Comparison of ENCODE assay signal across 8 cellular contexts in the genomic region with DNA sequence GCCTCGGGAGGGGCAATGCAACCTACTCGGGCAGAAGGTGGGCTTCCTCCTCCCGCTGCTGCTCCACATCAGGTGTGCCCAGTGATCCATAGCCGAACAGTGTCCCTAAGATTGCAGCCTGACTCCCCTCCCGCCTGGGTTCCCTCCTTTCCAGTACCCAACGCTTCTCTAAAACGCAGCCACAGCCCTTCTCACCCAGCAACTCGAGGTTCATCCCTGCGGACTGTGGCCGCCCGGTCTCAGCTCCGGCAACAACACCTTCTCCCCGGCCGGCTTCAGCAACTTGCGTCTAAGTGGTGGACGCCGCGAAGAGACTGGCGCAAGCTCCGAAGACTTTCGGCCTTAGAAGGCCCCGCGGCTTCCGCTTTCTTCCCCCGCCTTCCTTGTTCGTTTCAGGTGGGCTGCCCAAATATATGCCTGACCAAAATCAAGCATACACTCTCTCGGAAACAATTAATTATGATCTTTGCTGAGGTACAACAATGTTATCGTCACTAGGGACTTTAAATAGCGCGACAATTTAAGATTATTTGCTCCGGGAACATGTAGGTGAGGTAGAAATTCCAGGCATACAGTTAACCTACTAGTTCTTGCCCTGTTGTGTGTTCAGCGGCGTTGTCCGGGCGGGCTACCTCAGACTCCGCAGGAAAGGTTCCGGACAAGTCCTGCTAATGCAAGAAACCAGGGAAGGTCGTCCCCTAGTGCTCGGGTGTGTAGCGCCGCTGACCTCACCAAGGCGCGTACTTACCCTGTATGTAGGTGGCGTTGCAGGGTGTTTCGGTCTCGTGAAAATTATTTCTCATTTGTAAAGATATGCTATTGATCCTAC. TPM values are rescaled to one million over a fixed set of nuclear protein-coding genes. Genes with fewer than 3 reads are reported as not detected.
A peak's percentile ranks its signal among the peaks of the same experiment; 100 is the strongest.
DNase-seq lines count a peak whose midpoint lies in the region; ATAC-seq, FAIRE-seq and TF ChIP-seq lines count a peak whose summit lies in the region.

A gene with protein sequence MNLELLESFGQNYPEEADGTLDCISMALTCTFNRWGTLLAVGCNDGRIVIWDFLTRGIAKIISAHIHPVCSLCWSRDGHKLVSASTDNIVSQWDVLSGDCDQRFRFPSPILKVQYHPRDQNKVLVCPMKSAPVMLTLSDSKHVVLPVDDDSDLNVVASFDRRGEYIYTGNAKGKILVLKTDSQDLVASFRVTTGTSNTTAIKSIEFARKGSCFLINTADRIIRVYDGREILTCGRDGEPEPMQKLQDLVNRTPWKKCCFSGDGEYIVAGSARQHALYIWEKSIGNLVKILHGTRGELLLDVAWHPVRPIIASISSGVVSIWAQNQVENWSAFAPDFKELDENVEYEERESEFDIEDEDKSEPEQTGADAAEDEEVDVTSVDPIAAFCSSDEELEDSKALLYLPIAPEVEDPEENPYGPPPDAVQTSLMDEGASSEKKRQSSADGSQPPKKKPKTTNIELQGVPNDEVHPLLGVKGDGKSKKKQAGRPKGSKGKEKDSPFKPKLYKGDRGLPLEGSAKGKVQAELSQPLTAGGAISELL (minus strand): TSS at position 319 of the 829 bp plus-strand sequence. CDS start 105 bp downstream, at position 214.

- H4K20me1 ChIP-seq in H1 (replicated peaks in 1 of 2; ENCODE audit: control insufficient read depth in 1 of 2, insufficient read depth in 2 of 2, low read length in 2 of 2): no peaks in the 10 kb centered on the region

- H2BK15ac ChIP-seq in H1 (ENCODE audit: low read length) (no peak within 1 kb of the TSS; the same call in 1 of the 2 replicates), mesenchymal stem cell (ENCODE audit: low read depth, poor library complexity, severe bottlenecking) (peak within 1 kb of the TSS; percentile 74)

- H2AK5ac ChIP-seq in H1 (ENCODE audit: low read depth, low read length) (no peak within 1 kb of the TSS), mesenchymal stem cell (ENCODE audit: low read length, severe bottlenecking) (no peak within 1 kb of the TSS)

- POLR2A ChIA-PET in H1 (lab: Charles Lee; ENCODE audit: partially characterized antibody): interaction anchor here (0.9 to 2.7 kb wide), 12 partner anchors 9 to 105 kb away, joined by 3 to 21 read pairs (median 4); partner anchors contain the start of gene TMCC2

- H2AFZ ChIP-seq in H1 (ENCODE audit: low read length): peak within 1 kb of the TSS; percentile 95
- H2AFZ ChIP-seq in mesenchymal stem cell (ENCODE audit: low read depth, low read length): peak within 1 kb of the TSS; percentile 20

- ATAC-seq in GM19468 (IDR thresholded peaks at IDR 0.05; ENCODE audit: extremely low read depth, unreplicated experiment): peak; percentile 72

- H3K27ac ChIP-seq in H1 (ENCODE audit: low read depth, low read length) (peak within 1 kb of the TSS; percentile 98), mesenchymal stem cell (ENCODE audit: low read length, poor library complexity, severe bottlenecking) (peak within 1 kb of the TSS; percentile 93)

- H2BK120ac ChIP-seq in H1 (replicated peaks; ENCODE audit: low read depth, low read length) (peak within 1 kb of the TSS; percentile 80), mesenchymal stem cell (ENCODE audit: low read depth, low read length) (peak within 1 kb of the TSS; percentile 61)

- H3K14ac ChIP-seq in H1 (ENCODE audit: insufficient read length) (no peak within 1 kb of the TSS), mesenchymal stem cell (ENCODE audit: low read length in 2 of 2) (peak within 1 kb of the TSS in 1 of 2 experiments; percentile 8)

- H3K18ac ChIP-seq in H1 (ENCODE audit: extremely low read depth, low read length) (no peak within 1 kb of the TSS), mesenchymal stem cell (ENCODE audit: low read depth in 1 of 2, low read length in 2 of 2) (peak within 1 kb of the TSS; percentile 72 to 87)

- H3K27me3 ChIP-seq in H1 (replicated peaks in 1 of 4; ENCODE audit: control insufficient read depth in 3 of 4, extremely low read depth in 1 of 4, insufficient read depth in 3 of 4, low read length in 3 of 4) (no peaks in the 10 kb centered on the region), mesenchymal stem cell (ENCODE audit: control insufficient read depth in 1 of 2, insufficient read depth in 1 of 2, low read length in 2 of 2) (no peaks in the 10 kb centered on the region)

- no peak within 1 kb of the TSS for H2BK20ac ChIP-seq in H1 (ENCODE audit: low read length)

- peak within 1 kb of the TSS; percentile 83 for H4K8ac ChIP-seq in H1 (ENCODE audit: extremely low read depth, insufficient read depth, low read length)
- peak within 1 kb of the TSS; percentile 97 for H4K8ac ChIP-seq in mesenchymal stem cell (ENCODE audit: low read length)

- peaks cover 10 to 40% of the 10 kb centered on the region in 2 experiments for H3K79me2 ChIP-seq in H1 (ENCODE audit: control insufficient read depth in 1 of 2, insufficient read depth in 2 of 2, low read length in 2 of 2)

- H2BK5ac ChIP-seq in H1 (ENCODE audit: low read depth, low read length): peak within 1 kb of the TSS; percentile 86
- peak within 1 kb of the TSS; percentile 25 for H2BK5ac ChIP-seq in mesenchymal stem cell (ENCODE audit: low read depth, low read length, poor library complexity, severe bottlenecking)

- CTCF ChIA-PET in H1 (lab: Charles Lee; ENCODE audit: partially characterized antibody): interaction anchor here (0.6 to 6.0 kb wide), 25 partner anchors 9 to 235 kb away, joined by 3 to 46 read pairs (median 3); partner anchors contain the start of genes KLHDC8A and TMCC2

- H3K9ac ChIP-seq in H1 (replicated peaks in 1 of 4; ENCODE audit: extremely low read depth in 1 of 4, low read depth in 3 of 4, low read length in 3 of 4): peak within 1 kb of the TSS; percentile 93 to 98 (median 96)
- H3K9ac ChIP-seq in mesenchymal stem cell (ENCODE audit: low read length): peak within 1 kb of the TSS; percentile 93

- H3K79me1 ChIP-seq in H1 (ENCODE audit: low read depth, low read length) (peaks cover 5% of the 10 kb centered on the region; the same call in 1 of the 2 replicates), mesenchymal stem cell (replicated peaks; ENCODE audit: low read length, poor library complexity, severe bottlenecking) (peaks cover 3% of the 10 kb centered on the region)

- H3K23ac ChIP-seq in H1 (ENCODE audit: insufficient read length) (no peak within 1 kb of the TSS), mesenchymal stem cell (ENCODE audit: low read length in 2 of 2) (peak within 1 kb of the TSS in 1 of 2 experiments; percentile 10)

- H3K23me2 ChIP-seq in H1 (ENCODE audit: low read depth, low read length): peaks cover 5% of the 10 kb centered on the region; the same call in 1 of the 2 replicates

- peak; percentile 55 for TF ChIP-seq RAD21 in H1 (IDR thresholded peaks at IDR 0.05 in 1 of 2, conservative IDR thresholded peaks at IDR 0.05 in 1 of 2; ENCODE audit: low read depth in 2 of 2, low read length in 2 of 2)

- H3K4ac ChIP-seq in H1 (replicated peaks; ENCODE audit: insufficient read length, low read depth, low read length) (peak within 1 kb of the TSS; percentile 47), mesenchymal stem cell (ENCODE audit: low read depth in 1 of 2, low read length in 2 of 2) (peak within 1 kb of the TSS; percentile 60 to 81)

- H3K4me2 ChIP-seq in H1 (ENCODE audit: insufficient read depth in 1 of 2, low read depth in 2 of 2, low read length in 2 of 2) (peak within 1 kb of the TSS; percentile 79 to 92), mesenchymal stem cell (ENCODE audit: low read length, poor library complexity, severe bottlenecking) (peak within 1 kb of the TSS; percentile 81)

- DNase-seq in COLO829 (ENCODE audit: low spot score) (peak; percentile 97), HT-29 (ENCODE audit: low spot score) (peak; percentile 94), NOMO-1 (lab: John Stamatoyannopoulos, UW; ENCODE audit: unreplicated experiment in 2 of 2) (peak; percentile 87 to 97), H1 (ENCODE audit: low read depth in 1 of 2, low spot score in 2 of 2) (peak; percentile 96), mesenchymal stem cell (peak; percentile 97)
- DNase-seq in activated CD8-positive, alpha-beta memory T cell treated with anti-CD3 and anti-CD28 coated beads for 4 hours (ENCODE audit: low read depth in 2 of 2): peak; percentile 91 to 92
- peak; percentile 92 for DNase-seq in stimulated activated CD8-positive, alpha-beta memory T cell treated with anti-CD3 and anti-CD28 coated beads, Interleukin-15, amount 100 ng/mL, for 1 hour (ENCODE audit: low read depth)

- TF ChIP-seq CTCF in H1 (IDR thresholded peaks at IDR 0.05; ENCODE audit: control extremely low read depth in 1 of 3, insufficient read depth in 1 of 3, low read depth in 1 of 3, low read length in 3 of 3): peak; percentile 85 to 91 (median 86)

- peak within 1 kb of the TSS; percentile 94 for H3K56ac ChIP-seq in H1 (replicated peaks; ENCODE audit: insufficient read length, low read depth, low read length)

- peak; percentile 70 for FAIRE-seq in H1 (lab: Jason Lieb, UNC)

- H4K5ac ChIP-seq in H1 (ENCODE audit: insufficient read length, low read depth, low read length): peak within 1 kb of the TSS; percentile 54

- peak; percentile 80 to 91 for TF ChIP-seq POLR2A in H1 (IDR thresholded peaks at IDR 0.05; ENCODE audit: control extremely low read depth in 1 of 2, low read depth in 2 of 2, low read length in 2 of 2)

- peak within 1 kb of the TSS; percentile 89 to 100 (median 97) for H3K4me3 ChIP-seq in H1 (ENCODE audit: extremely low read depth in 1 of 4, insufficient read depth in 2 of 4, low read depth in 3 of 4, low read length in 4 of 4)
- peak within 1 kb of the TSS; percentile 76 to 97 for H3K4me3 ChIP-seq in mesenchymal stem cell (ENCODE audit: insufficient read depth in 1 of 2, low read depth in 1 of 2, low read length in 2 of 2)

- H3K9me3 ChIP-seq in H1 (ENCODE audit: insufficient read depth in 2 of 2, low read depth in 1 of 2, low read length in 1 of 2) (no peaks in the 10 kb centered on the region), mesenchymal stem cell (ENCODE audit: control insufficient read depth, low read length) (no peaks in the 10 kb centered on the region)

- TF ChIP-seq EP300 in H1 (IDR thresholded peaks at IDR 0.05; ENCODE audit: borderline replicate concordance in 1 of 2, low read depth in 2 of 2, low read length in 2 of 2): peak in 1 of 2 experiments; percentile 91; a peak in 1 of 3 replicates

- 1% methylated on average over 46 of the region's 46 CpGs; no CpG with 5 or more reads in 1 of the 2 experiments for WGBS in H1 (ENCODE audit: extremely low coverage in 1 of 2, insufficient coverage in 1 of 2, insufficient read length in 1 of 2, insufficient replicate concordance in 2 of 2, low coverage in 1 of 2, low lambda C conversion rate in 2 of 2, missing lambda C conversion rate in 1 of 2), 2 experiments
- 0% methylated on average over 42 of the region's 46 CpGs for WGBS in mesenchymal stem cell

- H2BK12ac ChIP-seq in H1 (ENCODE audit: low read depth, low read length) (peak within 1 kb of the TSS; percentile 46; the same call in 1 of the 2 replicates), mesenchymal stem cell (ENCODE audit: low read length in 2 of 2) (no peak within 1 kb of the TSS)

- peaks cover 0 to 9% (median 5%) of the 10 kb centered on the region in 4 experiments; a peak in 3 of 7 replicates for H3K4me1 ChIP-seq in H1 (replicated peaks in 1 of 4; ENCODE audit: control insufficient read depth in 3 of 4, insufficient read depth in 4 of 4, low read length in 3 of 4)
- H3K4me1 ChIP-seq in mesenchymal stem cell (ENCODE audit: control insufficient read depth, insufficient read depth, low read depth, low read length): peaks cover 4% of the 10 kb centered on the region

- H3K36me3 ChIP-seq in H1 (ENCODE audit: control insufficient read depth in 2 of 4, insufficient read depth in 4 of 4, low read length in 3 of 4) (no peaks in the 10 kb centered on the region), mesenchymal stem cell (ENCODE audit: control insufficient read depth in 1 of 2, insufficient read depth in 2 of 2, low read depth in 1 of 2, low read length in 2 of 2) (peaks cover 8 to 10% of the 10 kb centered on the region in 2 experiments)

- peak within 1 kb of the TSS; percentile 25 for H4K91ac ChIP-seq in H1 (replicated peaks; ENCODE audit: insufficient read length, low read length)
- H4K91ac ChIP-seq in mesenchymal stem cell (ENCODE audit: low read length): no peak within 1 kb of the TSS

RNA-seq across cellular contexts. Expression of the gene that starts here (rescaled TPM):
- total RNA-seq in HT-29 (2014; rRNA removed; shearing (Covaris generic)): 10.7 and 12.2 TPM in 2 replicates
- 20.4 and 21.5 TPM in 2 replicates for total RNA-seq in H1 (2021; fragmentation: NEBNext Ultra II Directional; extraction: Animal tissue kit (Norgen Biotek cat#: 25700))
- polyA plus RNA-seq in H1 (2011; rRNA removed): 6.7 and 7.6 TPM in 2 replicates
- 15.5 TPM for polyA plus RNA-seq in H1 (2011; cell fraction: cytosol; rRNA removed)
- 3.6 TPM for polyA plus RNA-seq in H1 (2011; cell fraction: nucleus; rRNA removed)
- polyA plus RNA-seq in H1 (2012, experiment 1 of 2): 8.4 to 12.3 TPM (median 10.8 TPM) in 4 replicates
- 1.8 TPM for polyA plus RNA-seq in H1 (2012, experiment 2 of 2)
- polyA plus RNA-seq in H1 (2013, experiment 1 of 2): 10.5 TPM
- 11.2 TPM for polyA plus RNA-seq in H1 (2013, experiment 2 of 2)
- 21.0 and 21.4 TPM in 2 replicates for polyA minus RNA-seq in H1 (2011; rRNA and poly(A)+ RNA removed)
- polyA minus RNA-seq in H1 (2011; cell fraction: cytosol; rRNA and poly(A)+ RNA removed): 11.5 TPM
- polyA minus RNA-seq in H1 (2011; cell fraction: nucleus; rRNA and poly(A)+ RNA removed): 7.6 TPM
- 7.9 TPM for polyA plus RNA-seq in mesenchymal stem cell (2013, experiment 1 of 2)
- 7.9 TPM for polyA plus RNA-seq in mesenchymal stem cell (2013, experiment 2 of 2)

Comparison
In these comparisons a context has a peak if more than half of its experiments do, and no peak if none do; other contexts are left out.
1. Peak in every context shown above with its lines: DNase-seq, ATAC-seq, H3K4me3 ChIP-seq and H3K27ac ChIP-seq.